33 cellular contexts compared by ENCODE assay signal in genomic region chr17:67865438-67865837, GRCh38.
"Had no signal": no experiment of that assay in that cellular context is flagged by ENCODE, and none has a peak within 500 bp of the region (broad histone marks: within the 10 kb centered on the region; RNA-seq: fewer than 3 reads in every experiment).

No MANE protein-coding gene starts in this region.

- H3K27ac Mint-ChIP-seq: activated naive CD4-positive, alpha-beta T cell treated with anti-CD3 and anti-CD28 coated beads, Interleukin-2, amount 10 ng/mL, durations not matched to agents 7 days and 5 days; nephron progenitor cell; T-helper 1 cell treated with Interleukin-12 subunit alpha and Interleukin-12 subunit beta and Interleukin-4 antibody, amounts not matched to agents 30 μg/mL and 1 μg/mL, for 36 hours had no signal

- H3K27ac ChIP-seq: breast epithelium, neutrophil, ovary, prostate gland, skin epidermis, testis, transverse colon, uterus, WERI-Rb-1 had no signal

- H3K27me3 ChIP-seq: breast epithelium, neutrophil, ovary, testis, transverse colon, uterus had no signal

- H3K4me3 ChIP-seq: breast epithelium, lung, mucosa of descending colon, ovary, prostate gland, skin epidermis, testis, transverse colon, uterus had no signal

- ATAC-seq: activated CD4-positive, CD25-positive, alpha-beta regulatory T cell treated with anti-CD3 and anti-CD28 coated beads, Interleukin-2, amount 50 U/mL, for 24 hours; left lobe of liver; mucosa of descending colon; sciatic nerve; stimulated activated naive CD8-positive, alpha-beta T cell treated with anti-CD3 and anti-CD28 coated beads, Interleukin-15, Interleukin-2, amounts not matched to agents 100 U/mL and 50 U/mL, for 24 hours had no signal

- H3K4me1 Mint-ChIP-seq: nephron progenitor cell had no signal

- H3K4me1 ChIP-seq: breast epithelium, testis, uterus had no signal

- DNase-seq: activated CD4-positive, alpha-beta T cell treated with anti-CD3 and anti-CD28 coated beads for 48 hours; activated CD4-positive, alpha-beta T cell treated with anti-CD3 and anti-CD28 coated beads, Interleukin-2, amount 50 U/mL, for 48 hours; activated CD8-positive, alpha-beta memory T cell treated with anti-CD3 and anti-CD28 coated beads for 24 hours; activated effector memory CD4-positive, alpha-beta T cell treated with Interleukin-2 at 50 U/mL for 16 hours; activated naive CD4-positive, alpha-beta T cell treated with anti-CD3 and anti-CD28 coated beads, Interleukin-2, amount 10 ng/mL, durations not matched to agents 7 days and 5 days; dermis blood vessel endothelial cell; effector CD4-positive, alpha-beta T cell; foreskin fibroblast; head of caudate nucleus; hypothalamus; kidney glomerular epithelial cell; mucosa of descending colon; nephron progenitor cell; ovary; retina; stimulated activated CD4-positive, alpha-beta T cell treated with anti-CD3 and anti-CD28 coated beads, Interleukin-12 subunit alpha, Interleukin-12 subunit beta, amount 100 ng/mL, for 4 hours; stimulated activated CD4-positive, alpha-beta T cell treated with anti-CD3 and anti-CD28 coated beads, Interleukin-4, amount 100 ng/mL, for 1 hour; stimulated activated naive CD8-positive, alpha-beta T cell treated with anti-CD3 and anti-CD28 coated beads, Interleukin-15, Interleukin-2, amounts not matched to agents 100 U/mL and 50 U/mL, for 24 hours; T-helper 9 cell; testis; transverse colon; uterus; WERI-Rb-1 had no signal

- H3K36me3 ChIP-seq: breast epithelium, ovary, prostate gland, transverse colon, uterus had no signal

- H3K27me3 Mint-ChIP-seq: activated naive CD4-positive, alpha-beta T cell treated with anti-CD3 and anti-CD28 coated beads, Interleukin-2, amount 10 ng/mL, durations not matched to agents 7 days and 5 days; central memory CD8-positive, alpha-beta T cell had no signal

- H3K9me3 Mint-ChIP-seq: activated naive CD4-positive, alpha-beta T cell treated with anti-CD3 and anti-CD28 coated beads, Interleukin-2, amount 10 ng/mL, durations not matched to agents 7 days and 5 days; central memory CD8-positive, alpha-beta T cell; T-helper 1 cell treated with Interleukin-12 subunit alpha and Interleukin-12 subunit beta and Interleukin-4 antibody, amounts not matched to agents 30 μg/mL and 1 μg/mL, for 36 hours had no signal

- H3K9me3 ChIP-seq: breast epithelium, mucosa of descending colon, neutrophil, ovary, prostate gland, testis, transverse colon, uterus had no signal

- H3K4me3 Mint-ChIP-seq: activated naive CD4-positive, alpha-beta T cell treated with anti-CD3 and anti-CD28 coated beads, Interleukin-2, amount 10 ng/mL, durations not matched to agents 7 days and 5 days; central memory CD8-positive, alpha-beta T cell; nephron progenitor cell; T-helper 1 cell treated with Interleukin-12 subunit alpha and Interleukin-12 subunit beta and Interleukin-4 antibody, amounts not matched to agents 30 μg/mL and 1 μg/mL, for 36 hours had no signal
